ENCODE assay signal across 1 cellular context in genomic region chr6:23728707-23729106, GRCh38.
TF ChIP-seq lines count a peak whose summit lies in the region.

No MANE protein-coding gene starts in this region.

TF ChIP-seq in GM23338, 12 proteins besides CTCF, POLR2A, EP300 and RAD21 (continued from another document):
- TF ChIP-seq, protein P1, sequence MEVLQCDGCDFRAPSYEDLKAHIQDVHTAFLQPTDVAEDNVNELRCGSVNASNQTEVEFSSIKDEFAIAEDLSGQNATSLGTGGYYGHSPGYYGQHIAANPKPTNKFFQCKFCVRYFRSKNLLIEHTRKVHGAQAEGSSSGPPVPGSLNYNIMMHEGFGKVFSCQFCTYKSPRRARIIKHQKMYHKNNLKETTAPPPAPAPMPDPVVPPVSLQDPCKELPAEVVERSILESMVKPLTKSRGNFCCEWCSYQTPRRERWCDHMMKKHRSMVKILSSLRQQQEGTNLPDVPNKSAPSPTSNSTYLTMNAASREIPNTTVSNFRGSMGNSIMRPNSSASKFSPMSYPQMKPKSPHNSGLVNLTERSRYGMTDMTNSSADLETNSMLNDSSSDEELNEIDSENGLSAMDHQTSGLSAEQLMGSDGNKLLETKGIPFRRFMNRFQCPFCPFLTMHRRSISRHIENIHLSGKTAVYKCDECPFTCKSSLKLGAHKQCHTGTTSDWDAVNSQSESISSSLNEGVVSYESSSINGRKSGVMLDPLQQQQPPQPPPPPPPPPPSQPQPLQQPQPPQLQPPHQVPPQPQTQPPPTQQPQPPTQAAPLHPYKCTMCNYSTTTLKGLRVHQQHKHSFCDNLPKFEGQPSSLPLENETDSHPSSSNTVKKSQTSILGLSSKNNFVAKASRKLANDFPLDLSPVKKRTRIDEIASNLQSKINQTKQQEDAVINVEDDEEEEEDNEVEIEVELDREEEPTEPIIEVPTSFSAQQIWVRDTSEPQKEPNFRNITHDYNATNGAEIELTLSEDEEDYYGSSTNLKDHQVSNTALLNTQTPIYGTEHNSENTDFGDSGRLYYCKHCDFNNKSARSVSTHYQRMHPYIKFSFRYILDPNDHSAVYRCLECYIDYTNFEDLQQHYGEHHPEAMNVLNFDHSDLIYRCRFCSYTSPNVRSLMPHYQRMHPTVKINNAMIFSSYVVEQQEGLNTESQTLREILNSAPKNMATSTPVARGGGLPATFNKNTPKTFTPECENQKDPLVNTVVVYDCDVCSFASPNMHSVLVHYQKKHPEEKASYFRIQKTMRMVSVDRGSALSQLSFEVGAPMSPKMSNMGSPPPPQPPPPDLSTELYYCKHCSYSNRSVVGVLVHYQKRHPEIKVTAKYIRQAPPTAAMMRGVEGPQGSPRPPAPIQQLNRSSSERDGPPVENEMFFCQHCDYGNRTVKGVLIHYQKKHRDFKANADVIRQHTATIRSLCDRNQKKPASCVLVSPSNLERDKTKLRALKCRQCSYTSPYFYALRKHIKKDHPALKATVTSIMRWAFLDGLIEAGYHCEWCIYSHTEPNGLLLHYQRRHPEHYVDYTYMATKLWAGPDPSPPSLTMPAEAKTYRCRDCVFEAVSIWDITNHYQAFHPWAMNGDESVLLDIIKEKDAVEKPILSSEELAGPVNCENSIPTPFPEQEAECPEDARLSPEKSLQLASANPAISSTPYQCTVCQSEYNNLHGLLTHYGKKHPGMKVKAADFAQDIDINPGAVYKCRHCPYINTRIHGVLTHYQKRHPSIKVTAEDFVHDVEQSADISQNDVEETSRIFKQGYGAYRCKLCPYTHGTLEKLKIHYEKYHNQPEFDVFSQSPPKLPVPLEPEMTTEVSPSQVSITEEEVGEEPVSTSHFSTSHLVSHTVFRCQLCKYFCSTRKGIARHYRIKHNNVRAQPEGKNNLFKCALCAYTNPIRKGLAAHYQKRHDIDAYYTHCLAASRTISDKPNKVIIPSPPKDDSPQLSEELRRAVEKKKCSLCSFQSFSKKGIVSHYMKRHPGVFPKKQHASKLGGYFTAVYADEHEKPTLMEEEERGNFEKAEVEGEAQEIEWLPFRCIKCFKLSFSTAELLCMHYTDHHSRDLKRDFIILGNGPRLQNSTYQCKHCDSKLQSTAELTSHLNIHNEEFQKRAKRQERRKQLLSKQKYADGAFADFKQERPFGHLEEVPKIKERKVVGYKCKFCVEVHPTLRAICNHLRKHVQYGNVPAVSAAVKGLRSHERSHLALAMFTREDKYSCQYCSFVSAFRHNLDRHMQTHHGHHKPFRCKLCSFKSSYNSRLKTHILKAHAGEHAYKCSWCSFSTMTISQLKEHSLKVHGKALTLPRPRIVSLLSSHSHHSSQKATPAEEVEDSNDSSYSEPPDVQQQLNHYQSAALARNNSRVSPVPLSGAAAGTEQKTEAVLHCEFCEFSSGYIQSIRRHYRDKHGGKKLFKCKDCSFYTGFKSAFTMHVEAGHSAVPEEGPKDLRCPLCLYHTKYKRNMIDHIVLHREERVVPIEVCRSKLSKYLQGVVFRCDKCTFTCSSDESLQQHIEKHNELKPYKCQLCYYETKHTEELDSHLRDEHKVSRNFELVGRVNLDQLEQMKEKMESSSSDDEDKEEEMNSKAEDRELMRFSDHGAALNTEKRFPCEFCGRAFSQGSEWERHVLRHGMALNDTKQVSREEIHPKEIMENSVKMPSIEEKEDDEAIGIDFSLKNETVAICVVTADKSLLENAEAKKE (CRISPR knock-in tag; IDR thresholded peaks at IDR 0.05) = no peak
- TF ChIP-seq POLR2AphosphoS5 (IDR thresholded peaks at IDR 0.05; ENCODE audit: low read depth) (no peak), STAT1 (IDR thresholded peaks at IDR 0.05; ENCODE audit: unreplicated experiment) (no peak), ZNF114 (CRISPR knock-in tag; IDR thresholded peaks at IDR 0.05) (no peak), CREB1 (CRISPR knock-in tag; IDR thresholded peaks at IDR 0.05; ENCODE audit: low read depth) (no peak), ZNF331 (CRISPR knock-in tag; IDR thresholded peaks at IDR 0.05; ENCODE audit: low read depth) (no peak)
- TF ChIP-seq, protein P2, sequence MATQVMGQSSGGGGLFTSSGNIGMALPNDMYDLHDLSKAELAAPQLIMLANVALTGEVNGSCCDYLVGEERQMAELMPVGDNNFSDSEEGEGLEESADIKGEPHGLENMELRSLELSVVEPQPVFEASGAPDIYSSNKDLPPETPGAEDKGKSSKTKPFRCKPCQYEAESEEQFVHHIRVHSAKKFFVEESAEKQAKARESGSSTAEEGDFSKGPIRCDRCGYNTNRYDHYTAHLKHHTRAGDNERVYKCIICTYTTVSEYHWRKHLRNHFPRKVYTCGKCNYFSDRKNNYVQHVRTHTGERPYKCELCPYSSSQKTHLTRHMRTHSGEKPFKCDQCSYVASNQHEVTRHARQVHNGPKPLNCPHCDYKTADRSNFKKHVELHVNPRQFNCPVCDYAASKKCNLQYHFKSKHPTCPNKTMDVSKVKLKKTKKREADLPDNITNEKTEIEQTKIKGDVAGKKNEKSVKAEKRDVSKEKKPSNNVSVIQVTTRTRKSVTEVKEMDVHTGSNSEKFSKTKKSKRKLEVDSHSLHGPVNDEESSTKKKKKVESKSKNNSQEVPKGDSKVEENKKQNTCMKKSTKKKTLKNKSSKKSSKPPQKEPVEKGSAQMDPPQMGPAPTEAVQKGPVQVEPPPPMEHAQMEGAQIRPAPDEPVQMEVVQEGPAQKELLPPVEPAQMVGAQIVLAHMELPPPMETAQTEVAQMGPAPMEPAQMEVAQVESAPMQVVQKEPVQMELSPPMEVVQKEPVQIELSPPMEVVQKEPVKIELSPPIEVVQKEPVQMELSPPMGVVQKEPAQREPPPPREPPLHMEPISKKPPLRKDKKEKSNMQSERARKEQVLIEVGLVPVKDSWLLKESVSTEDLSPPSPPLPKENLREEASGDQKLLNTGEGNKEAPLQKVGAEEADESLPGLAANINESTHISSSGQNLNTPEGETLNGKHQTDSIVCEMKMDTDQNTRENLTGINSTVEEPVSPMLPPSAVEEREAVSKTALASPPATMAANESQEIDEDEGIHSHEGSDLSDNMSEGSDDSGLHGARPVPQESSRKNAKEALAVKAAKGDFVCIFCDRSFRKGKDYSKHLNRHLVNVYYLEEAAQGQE (IDR thresholded peaks at IDR 0.05; ENCODE audit: unreplicated experiment) = no peak
